Comparison of ENCODE assay signal across 27 cellular contexts in genomic region chr3:133451309-133451708, GRCh38. TPM values are rescaled to one million over a fixed set of nuclear protein-coding genes. Genes with fewer than 3 reads are reported as not detected.
"Had no signal": no experiment of that assay in that cellular context is flagged by ENCODE, and none has a peak within 500 bp of the region (broad histone marks: within the 10 kb centered on the region; RNA-seq: fewer than 3 reads in every experiment).

No MANE protein-coding gene starts in this region.

- H3K27ac Mint-ChIP-seq: activated CD4-positive, alpha-beta T cell treated with anti-CD3 and anti-CD28 coated beads for 36 hours; activated CD8-positive, alpha-beta T cell treated with anti-CD3 and anti-CD28 coated beads for 36 hours; activated naive CD8-positive, alpha-beta T cell treated with anti-CD3 and anti-CD28 coated beads, Interleukin-2, amount 10 ng/mL, durations not matched to agents 7 days and 5 days had no signal

- H3K9me3 Mint-ChIP-seq: activated CD8-positive, alpha-beta T cell treated with anti-CD3 and anti-CD28 coated beads for 36 hours; activated naive CD8-positive, alpha-beta T cell treated with anti-CD3 and anti-CD28 coated beads, Interleukin-2, amount 10 ng/mL, durations not matched to agents 7 days and 5 days had no signal

- H3K27ac ChIP-seq: adrenal gland, Peyer's patch, RWPE1, SJCRH30, WERI-Rb-1 had no signal

- H3K36me3 Mint-ChIP-seq: activated naive CD8-positive, alpha-beta T cell treated with anti-CD3 and anti-CD28 coated beads, Interleukin-2, amount 10 ng/mL, durations not matched to agents 7 days and 5 days had no signal

- DNase-seq: activated CD4-positive, alpha-beta T cell treated with anti-CD3 and anti-CD28 coated beads for 36 hours; activated CD4-positive, alpha-beta T cell treated with anti-CD3 and anti-CD28 coated beads, Interleukin-2, amount 50 U/mL, for 1 hour; activated CD8-positive, alpha-beta memory T cell treated with anti-CD3 and anti-CD28 coated beads, Interleukin-2, amount 50 U/mL, for 4 hours; activated CD8-positive, alpha-beta T cell treated with anti-CD3 and anti-CD28 coated beads for 36 hours; activated naive CD4-positive, alpha-beta T cell treated with anti-CD3 and anti-CD28 coated beads, Interleukin-2, amount 50 U/mL, for 16 hours; activated naive CD8-positive, alpha-beta T cell treated with anti-CD3 and anti-CD28 coated beads, Interleukin-2, amount 10 ng/mL, durations not matched to agents 7 days and 5 days; activated T-cell treated with anti-CD3 and anti-CD28 coated beads, Interleukin-2, amount 50 U/mL, for 1 hour; adrenal gland; anterior cingulate cortex; cerebellar nuclear complex; NCI-H1092 treated with DMSO at 0.1 percent for 48 hours; NCI-H1417 treated with DMSO at 0.1 percent for 48 hours; NCI-H187; NCI-H2081; NCI-H524 treated with DMSO at 0.1 percent for 48 hours; NCI-H748 treated with DMSO at 0.1 percent for 48 hours; OCI-M1; Peyer's patch; Right ventricle myocardium superior; SJCRH30; SK-N-SH; T-helper 1 cell; WERI-Rb-1 had no signal

- ATAC-seq: activated CD4-positive, alpha-beta T cell treated with anti-CD3 and anti-CD28 coated beads for 36 hours; activated CD8-positive, alpha-beta T cell treated with anti-CD3 and anti-CD28 coated beads for 36 hours had no signal

- H3K4me3 Mint-ChIP-seq: activated CD4-positive, alpha-beta T cell treated with anti-CD3 and anti-CD28 coated beads for 36 hours; activated CD8-positive, alpha-beta T cell treated with anti-CD3 and anti-CD28 coated beads for 36 hours; activated naive CD8-positive, alpha-beta T cell treated with anti-CD3 and anti-CD28 coated beads, Interleukin-2, amount 10 ng/mL, durations not matched to agents 7 days and 5 days had no signal

- H3K27me3 Mint-ChIP-seq: activated CD4-positive, alpha-beta T cell treated with anti-CD3 and anti-CD28 coated beads for 36 hours; activated CD8-positive, alpha-beta T cell treated with anti-CD3 and anti-CD28 coated beads for 36 hours; activated naive CD8-positive, alpha-beta T cell treated with anti-CD3 and anti-CD28 coated beads, Interleukin-2, amount 10 ng/mL, durations not matched to agents 7 days and 5 days had no signal

RNA-seq across cellular contexts. Expression of gene BFSP2, which starts 51.5 kb away (rescaled TPM):
- total RNA-seq: activated naive CD8-positive, alpha-beta T cell treated with anti-CD3 and anti-CD28 coated beads, Interleukin-2, amount 10 ng/mL, durations not matched to agents 7 days and 5 days; adrenal gland; cardiac septum; LHCN-M2; MCF 10A; Peyer's patch; Right ventricle myocardium superior; SJCRH30 had no signal
